Comparison of ENCODE assay signal across 16 cellular contexts in genomic region chr5:178413992-178414391, GRCh38.
"Had no signal": no experiment of that assay in that cellular context is flagged by ENCODE, and none has a peak within 500 bp of the region (broad histone marks: within the 10 kb centered on the region; RNA-seq: fewer than 3 reads in every experiment).

No MANE protein-coding gene starts in this region.

- DNase-seq: activated CD4-positive, alpha-beta memory T cell treated with anti-CD3 and anti-CD28 coated beads for 36 hours; activated CD4-positive, alpha-beta T cell treated with anti-CD3 and anti-CD28 coated beads for 36 hours; activated CD8-positive, alpha-beta memory T cell treated with anti-CD3 and anti-CD28 coated beads, Interleukin-2, amount 10 ng/mL, durations not matched to agents 7 days and 5 days; activated naive CD4-positive, alpha-beta T cell treated with anti-CD3 and anti-CD28 coated beads for 36 hours; activated T-cell treated with anti-CD3 and anti-CD28 coated beads, Interleukin-2, amount 50 U/mL, for 1 hour; left ventricle myocardium inferior; spleen; stomach; WERI-Rb-1 had no signal

- H3K36me3 ChIP-seq: gastroesophageal sphincter, left ventricle myocardium inferior, spleen, stomach, thoracic aorta, WERI-Rb-1 had no signal

- H3K4me3 ChIP-seq: dorsolateral prefrontal cortex, gastroesophageal sphincter, left ventricle myocardium inferior, spleen, stomach, thoracic aorta had no signal

- H3K36me3 Mint-ChIP-seq: activated CD4-positive, alpha-beta memory T cell treated with anti-CD3 and anti-CD28 coated beads for 36 hours; activated CD8-positive, alpha-beta memory T cell treated with anti-CD3 and anti-CD28 coated beads, Interleukin-2, amount 10 ng/mL, durations not matched to agents 7 days and 5 days; memory B cell; natural killer cell treated with Interleukin-12 subunit alpha and Interleukin-12 subunit beta and Interleukin-15 and Interleukin-18, amount 100 ng/mL, for 72 hours had no signal

- H3K27ac ChIP-seq: dorsolateral prefrontal cortex, gastroesophageal sphincter, left ventricle myocardium inferior, spleen, stomach, thoracic aorta, WERI-Rb-1 had no signal

- H3K27ac Mint-ChIP-seq: activated CD4-positive, alpha-beta memory T cell treated with anti-CD3 and anti-CD28 coated beads for 36 hours; activated CD4-positive, alpha-beta T cell treated with anti-CD3 and anti-CD28 coated beads for 36 hours; activated CD8-positive, alpha-beta memory T cell treated with anti-CD3 and anti-CD28 coated beads, Interleukin-2, amount 10 ng/mL, durations not matched to agents 7 days and 5 days; activated naive CD4-positive, alpha-beta T cell treated with anti-CD3 and anti-CD28 coated beads for 36 hours; activated T-helper 2 cell treated with anti-CD3 and anti-CD28 coated beads, Interferon-gamma antibody, Interleukin-2, Interleukin-4, amounts not matched to agents 10 μg/mL and 5 μg/mL and 100 μg/mL, durations not matched to agents 14 hours and 24 hours and 36 hours; memory B cell; natural killer cell treated with Interleukin-12 subunit alpha and Interleukin-12 subunit beta and Interleukin-15 and Interleukin-18, amount 100 ng/mL, for 72 hours had no signal

- H3K9me3 ChIP-seq: gastroesophageal sphincter, spleen, thoracic aorta had no signal

- H3K4me3 Mint-ChIP-seq: activated CD4-positive, alpha-beta memory T cell treated with anti-CD3 and anti-CD28 coated beads for 36 hours; activated CD4-positive, alpha-beta T cell treated with anti-CD3 and anti-CD28 coated beads for 36 hours; activated CD8-positive, alpha-beta memory T cell treated with anti-CD3 and anti-CD28 coated beads, Interleukin-2, amount 10 ng/mL, durations not matched to agents 7 days and 5 days; activated naive CD4-positive, alpha-beta T cell treated with anti-CD3 and anti-CD28 coated beads for 36 hours; memory B cell; natural killer cell treated with Interleukin-12 subunit alpha and Interleukin-12 subunit beta and Interleukin-15 and Interleukin-18, amount 100 ng/mL, for 72 hours had no signal

- ATAC-seq: activated CD4-positive, alpha-beta T cell treated with anti-CD3 and anti-CD28 coated beads for 36 hours; activated CD8-positive, alpha-beta memory T cell treated with anti-CD3 and anti-CD28 coated beads, Interleukin-2, amount 10 ng/mL, durations not matched to agents 7 days and 5 days; gastroesophageal sphincter; sciatic nerve had no signal

- H3K4me1 Mint-ChIP-seq: activated CD8-positive, alpha-beta memory T cell treated with anti-CD3 and anti-CD28 coated beads, Interleukin-2, amount 10 ng/mL, durations not matched to agents 7 days and 5 days; memory B cell had no signal

- H3K4me1 ChIP-seq: gastroesophageal sphincter, left ventricle myocardium inferior had no signal

- H3K27me3 ChIP-seq: dorsolateral prefrontal cortex, gastroesophageal sphincter had no signal

- H3K9me3 Mint-ChIP-seq: activated CD4-positive, alpha-beta memory T cell treated with anti-CD3 and anti-CD28 coated beads for 36 hours; activated naive CD4-positive, alpha-beta T cell treated with anti-CD3 and anti-CD28 coated beads for 36 hours; activated T-helper 2 cell treated with anti-CD3 and anti-CD28 coated beads, Interferon-gamma antibody, Interleukin-2, Interleukin-4, amounts not matched to agents 10 μg/mL and 5 μg/mL and 100 μg/mL, durations not matched to agents 14 hours and 24 hours and 36 hours; memory B cell; natural killer cell treated with Interleukin-12 subunit alpha and Interleukin-12 subunit beta and Interleukin-15 and Interleukin-18, amount 100 ng/mL, for 72 hours had no signal
